26 cellular contexts compared by ENCODE assay signal in the genomic region with DNA sequence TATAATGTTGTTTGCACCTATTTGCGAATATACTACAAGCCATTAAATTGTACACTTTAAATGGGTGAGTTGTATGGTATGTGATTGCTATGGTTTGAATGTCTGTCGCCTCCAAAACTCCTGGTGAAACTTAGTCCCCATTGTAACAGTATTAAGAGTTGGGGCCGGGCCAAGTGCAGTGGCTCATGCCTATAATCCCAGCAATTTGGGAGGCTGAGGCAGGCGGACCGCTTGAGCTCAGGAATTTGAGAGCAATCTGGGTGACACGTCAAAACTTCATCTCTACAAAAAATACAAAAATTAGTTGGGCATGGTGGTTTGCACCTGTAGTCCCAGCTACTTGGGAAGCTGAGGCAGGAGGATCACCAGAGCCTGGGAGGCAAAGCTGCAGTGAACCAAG. TPM values are rescaled to one million over a fixed set of nuclear protein-coding genes. Genes with fewer than 3 reads are reported as not detected.
"Had no signal": no experiment of that assay in that cellular context is flagged by ENCODE, and none has a peak within 500 bp of the region (broad histone marks: within the 10 kb centered on the region; RNA-seq: fewer than 3 reads in every experiment).

No MANE protein-coding gene starts in this region.

- FAIRE-seq: urothelium cell line had no signal

- DNase-seq: stimulated activated CD4-positive, alpha-beta T cell treated with anti-CD3 and anti-CD28 coated beads, Interleukin-2, amount 100 ng/mL, for 48 hours; stimulated activated CD4-positive, alpha-beta T cell treated with anti-CD3 and anti-CD28 coated beads, Interleukin-4, amount 100 ng/mL, for 1 hour; stimulated activated CD4-positive, alpha-beta T cell treated with anti-CD3 and anti-CD28 coated beads, Interleukin-4, amount 100 ng/mL, for 24 hours; stimulated activated CD4-positive, alpha-beta T cell treated with anti-CD3 and anti-CD28 coated beads, Interleukin-4, amount 100 ng/mL, for 4 hours; stimulated activated CD8-positive, alpha-beta memory T cell treated with anti-CD3 and anti-CD28 coated beads, Interleukin-4, amount 100 ng/mL, for 48 hours; stimulated activated naive B cell treated with anti-CD40 and anti-IgM and Interleukin-4, amounts not matched to agents 10 μg/mL and 1 μg/mL and 100 μg/mL, for 72 hours; stimulated activated naive CD4-positive, alpha-beta T cell; stimulated activated naive CD4-positive, alpha-beta T cell treated with Interleukin-2 at 50 U/mL for 16 hours; stimulated activated naive CD8-positive, alpha-beta T cell treated with anti-CD3 and anti-CD28 coated beads, Interleukin-15, amount 100 ng/mL, for 72 hours; stimulated activated naive CD8-positive, alpha-beta T cell treated with anti-CD3 and anti-CD28 coated beads, Interleukin-15, Interleukin-2, amounts not matched to agents 100 U/mL and 50 U/mL, for 24 hours; stomach; substantia nigra; testis; thyroid gland; tibial artery; transverse colon; trophoblast cell; upper lobe of left lung; upper lobe of right lung; uterus had no signal

RNA-seq across cellular contexts. Expression of gene SIM2, which starts 12.0 kb away (rescaled TPM):
- total RNA-seq: subcutaneous adipose tissue, temporal lobe, thoracic aorta, thyroid gland, tibial nerve, upper lobe of right lung, vagina had no signal
